Comparison of ENCODE assay signal across 14 cellular contexts in genomic region chr4:159283697-159284492, GRCh38.
DNase-seq lines count a peak whose midpoint lies in the region; ATAC-seq, FAIRE-seq and TF ChIP-seq lines count a peak whose summit lies in the region.
"Had no signal": no experiment of that assay in that cellular context is flagged by ENCODE, and none has a peak within 500 bp of the region (broad histone marks: within the 10 kb centered on the region; RNA-seq: fewer than 3 reads in every experiment).

No MANE protein-coding gene starts in this region.

- peaks cover 37% of the 10 kb centered on the region for H3K36me3 Mint-ChIP-seq in HFFc6 (ENCODE audit: low read depth)
- H3K36me3 Mint-ChIP-seq in activated T-cell treated with anti-CD3 and anti-CD28 coated beads, Interleukin-2, amount 50 U/mL, for 72 hours (ENCODE audit: insufficient read depth in 2 of 2) = peaks cover 0 to 3% of the 10 kb centered on the region in 2 donors

- H3K4me3 Mint-ChIP-seq in HFFc6 = peak overlapping the region; percentile 69
- H3K4me3 Mint-ChIP-seq in activated T-cell treated with anti-CD3 and anti-CD28 coated beads, Interleukin-2, amount 50 U/mL, for 72 hours = no peak overlapping the region
- H3K4me3 Mint-ChIP-seq: dendritic cell treated with granulocyte-macrophage colony-stimulating factor and Interleukin-4, amounts not matched to agents 40 ng/mL and 50 ng/mL, for 4 days had no signal

- H3K36me3 ChIP-seq in bronchial epithelial cell (ENCODE audit: control insufficient read depth, insufficient read depth, low read length) (no peaks in the 10 kb centered on the region), body of pancreas (replicated peaks in 1 of 2; ENCODE audit: insufficient read depth in 1 of 2, low read depth in 2 of 2) (no peaks in the 10 kb centered on the region)
- H3K36me3 ChIP-seq: upper lobe of left lung had no signal

- no peak for TF ChIP-seq POLR2A in body of pancreas (IDR thresholded peaks at IDR 0.05)

- DNase-seq in A172 (ENCODE audit: low spot score) (peak; percentile 67), HFFc6 (peak; percentile 67), bronchial epithelial cell (ENCODE audit: low read depth) (peak; percentile 72), islet precursor cell (peak; percentile 72), body of pancreas (no peak)
- DNase-seq in activated T-cell treated with anti-CD3 and anti-CD28 coated beads, Interleukin-2, amount 50 U/mL, for 72 hours = no peak
- DNase-seq: activated CD8-positive, alpha-beta memory T cell treated with anti-CD3 and anti-CD28 coated beads, Interleukin-2, amount 50 U/mL, for 48 hours; NCI-H2171 treated with DMSO at 0.1 percent for 48 hours; upper lobe of left lung had no signal

- H3K9me3 ChIP-seq in body of pancreas = no peaks in the 10 kb centered on the region
- H3K9me3 ChIP-seq: BLaER1, upper lobe of left lung had no signal

- H3K4me3 ChIP-seq in bronchial epithelial cell (ENCODE audit: low read depth, low read length) (no peak overlapping the region), body of pancreas (no peak overlapping the region)
- H3K4me3 ChIP-seq: BLaER1, upper lobe of left lung had no signal

- WGBS in body of pancreas, 2 donors = 80 to 86% methylated on average over 5 of the region's 5 CpGs

- ATAC-seq in body of pancreas (no peak), GM21737 (IDR thresholded peaks at IDR 0.05; ENCODE audit: unreplicated experiment) (no peak), HG03175 (IDR thresholded peaks at IDR 0.05; ENCODE audit: unreplicated experiment) (no peak)
- no peak for ATAC-seq in activated T-cell treated with anti-CD3 and anti-CD28 coated beads, Interleukin-2, amount 50 U/mL, for 72 hours (replicated peaks in 1 of 2)

- H3K27me3 ChIP-seq in bronchial epithelial cell (ENCODE audit: control insufficient read depth, insufficient read depth, low read length) (no peaks in the 10 kb centered on the region), body of pancreas (no peaks in the 10 kb centered on the region)
- H3K27me3 ChIP-seq: BLaER1, upper lobe of left lung had no signal

- peaks cover 69% of the 10 kb centered on the region for H3K4me1 Mint-ChIP-seq in HFFc6 (ENCODE audit: low read depth)
- no peaks in the 10 kb centered on the region for H3K4me1 Mint-ChIP-seq in activated T-cell treated with anti-CD3 and anti-CD28 coated beads, Interleukin-2, amount 50 U/mL, for 72 hours (ENCODE audit: low read depth)

- no peak overlapping the region for H3K27ac ChIP-seq in body of pancreas
- H3K27ac ChIP-seq: BLaER1, HL-60, upper lobe of left lung had no signal

- intact Hi-C loops in body of pancreas (cut with DNase I) = no loop called here

- peaks cover 3% of the 10 kb centered on the region; the same call in 1 of the 2 replicates for H3K9me3 Mint-ChIP-seq in HFFc6
- H3K9me3 Mint-ChIP-seq in activated T-cell treated with anti-CD3 and anti-CD28 coated beads, Interleukin-2, amount 50 U/mL, for 72 hours = peaks cover 2 to 3% of the 10 kb centered on the region in 2 donors
- H3K9me3 Mint-ChIP-seq: dendritic cell treated with granulocyte-macrophage colony-stimulating factor and Interleukin-4, amounts not matched to agents 40 ng/mL and 50 ng/mL, for 4 days had no signal

- H3K27me3 Mint-ChIP-seq in HFFc6 (ENCODE audit: insufficient read depth) = peaks cover 3% of the 10 kb centered on the region; the same call in 1 of the 2 replicates
- H3K27me3 Mint-ChIP-seq in activated T-cell treated with anti-CD3 and anti-CD28 coated beads, Interleukin-2, amount 50 U/mL, for 72 hours (ENCODE audit: low read depth) = no peaks in the 10 kb centered on the region
- H3K27me3 Mint-ChIP-seq: dendritic cell treated with granulocyte-macrophage colony-stimulating factor and Interleukin-4, amounts not matched to agents 40 ng/mL and 50 ng/mL, for 4 days had no signal

- TF ChIP-seq CTCF in HFFc6 (IDR thresholded peaks at IDR 0.05) (no peak), bronchial epithelial cell (IDR thresholded peaks at IDR 0.05; ENCODE audit: insufficient read depth, low read length, severe bottlenecking) (no peak), body of pancreas (IDR thresholded peaks at IDR 0.05) (no peak)

- H3K4me1 ChIP-seq in body of pancreas = peaks cover 37% of the 10 kb centered on the region
- H3K4me1 ChIP-seq: BLaER1 had no signal

- peak overlapping the region; percentile 74 for H3K27ac Mint-ChIP-seq in HFFc6
- no peak overlapping the region for H3K27ac Mint-ChIP-seq in activated T-cell treated with anti-CD3 and anti-CD28 coated beads, Interleukin-2, amount 50 U/mL, for 72 hours
- H3K27ac Mint-ChIP-seq: dendritic cell treated with granulocyte-macrophage colony-stimulating factor and Interleukin-4, amounts not matched to agents 40 ng/mL and 50 ng/mL, for 4 days had no signal

- no peak for FAIRE-seq in bronchial epithelial cell (lab: Jason Lieb, UNC)

Comparison
In these comparisons a context has a peak if more than half of its experiments do, and no peak if none do; other contexts are left out.
1. DNase-seq: peak in A172 (single experiment), HFFc6 (single experiment), bronchial epithelial cell (single experiment) and islet precursor cell (single experiment); none in body of pancreas (0 of 4) and activated T-cell treated with anti-CD3 and anti-CD28 coated beads, Interleukin-2, amount 50 U/mL, for 72 hours (0 of 2).